8 cellular contexts compared by ENCODE assay signal in genomic region chr5:98929123-98929981, GRCh38. TPM values are rescaled to one million over a fixed set of nuclear protein-coding genes. Genes with fewer than 3 reads are reported as not detected.
DNase-seq lines count a peak whose midpoint lies in the region; ATAC-seq and TF ChIP-seq lines count a peak whose summit lies in the region.

No MANE protein-coding gene starts in this region.

- peak overlapping the region; percentile 85 for H3K4me2 ChIP-seq in MM.1S (ENCODE audit: low read depth, low read length)

- peak overlapping the region; percentile 96 for H3K4me3 Mint-ChIP-seq in activated naive CD4-positive, alpha-beta T cell treated with anti-CD3 and anti-CD28 coated beads, Interleukin-2, amount 10 ng/mL, durations not matched to agents 7 days and 5 days

- H3K79me2 ChIP-seq in MM.1S (ENCODE audit: low read length): peaks cover 53% of the 10 kb centered on the region

- H3K9me3 Mint-ChIP-seq in activated naive CD4-positive, alpha-beta T cell treated with anti-CD3 and anti-CD28 coated beads, Interleukin-2, amount 10 ng/mL, durations not matched to agents 7 days and 5 days: no peaks in the 10 kb centered on the region

- peak; percentile 43 for TF ChIP-seq EP300 in gastroesophageal sphincter (IDR thresholded peaks at IDR 0.05)

- peak; percentile 96 to 98 for TF ChIP-seq POLR2A in gastroesophageal sphincter (IDR thresholded peaks at IDR 0.05)

- H3K27ac ChIP-seq in MM.1S (ENCODE audit: low read length): peak overlapping the region; percentile 99
- H3K27ac ChIP-seq in gastroesophageal sphincter: peak overlapping the region; percentile 98 to 100 (median 99)
- peak overlapping the region; percentile 99 for H3K27ac ChIP-seq in neutrophil
- H3K27ac ChIP-seq in substantia nigra (ENCODE audit: low read depth, low read length, poor library complexity, severe bottlenecking): peak overlapping the region; percentile 99

- peak overlapping the region; percentile 94 for H2AFZ ChIP-seq in MM.1S (ENCODE audit: low read length)

- TF ChIP-seq CTCF in MM.1S (IDR thresholded peaks at IDR 0.05; ENCODE audit: low read length) (no peak), gastroesophageal sphincter (IDR thresholded peaks at IDR 0.05) (no peak), neutrophil (IDR thresholded peaks at IDR 0.05) (no peak)

- H3K9ac ChIP-seq in MM.1S (ENCODE audit: low read length): peak overlapping the region; percentile 99

- CTCF ChIA-PET in activated naive CD4-positive, alpha-beta T cell treated with anti-CD3 and anti-CD28 coated beads, Interleukin-2, amount 10 ng/mL, durations not matched to agents 7 days and 5 days (lab: Charles Lee): interaction anchor here (0.7 to 1.2 kb wide), 3 partner anchors 40 to 103 kb away, joined by 3 read pairs; no protein-coding TSS in a partner anchor

- H3K36me3 ChIP-seq in HAP-1 (replicated peaks): peaks cover 16% of the 10 kb centered on the region
- H3K36me3 ChIP-seq in MM.1S (replicated peaks; ENCODE audit: insufficient read depth, low read length): peaks cover 8% of the 10 kb centered on the region; the same call in 1 of the 2 replicates
- peaks cover 0 to 14% of the 10 kb centered on the region in 2 donors for H3K36me3 ChIP-seq in gastroesophageal sphincter
- peaks cover 21% of the 10 kb centered on the region for H3K36me3 ChIP-seq in neutrophil

- WGBS in gastroesophageal sphincter (ENCODE audit: low coverage in 1 of 2), 2 donors: 0% methylated on average over 2 to 21 of the region's 71 CpGs

- in situ Hi-C loops in HAP-1 (cut with MboI; ENCODE audit: low sequenced_read_pairs): no loop called here
- in situ Hi-C loops in SK-MEL-5 (cut with HindIII; ENCODE audit: low pct_unique_long_range_greater_than_20kb, low sequenced_read_pairs): no loop called here

- DNase-seq in GDM1 (lab: John Stamatoyannopoulos, UW) (peak; percentile 72), HAP-1 (ENCODE audit: low spot score in 2 of 2) (peak; percentile 93), MM.1S (peak; percentile 89), SK-MEL-5 (ENCODE audit: low read depth, low spot score) (peak; percentile 98), substantia nigra (lab: John Stamatoyannopoulos, UW) (peak; percentile 62 to 99 (median 85))
- DNase-seq in activated naive CD4-positive, alpha-beta T cell treated with anti-CD3 and anti-CD28 coated beads, Interleukin-2, amount 10 ng/mL, durations not matched to agents 7 days and 5 days: peak; percentile 95

- peaks cover 3% of the 10 kb centered on the region for H4K20me1 ChIP-seq in MM.1S (ENCODE audit: insufficient read depth, low read length)

- H3K36me3 Mint-ChIP-seq in activated naive CD4-positive, alpha-beta T cell treated with anti-CD3 and anti-CD28 coated beads, Interleukin-2, amount 10 ng/mL, durations not matched to agents 7 days and 5 days: peaks cover 44% of the 10 kb centered on the region

- H3K27me3 Mint-ChIP-seq in activated naive CD4-positive, alpha-beta T cell treated with anti-CD3 and anti-CD28 coated beads, Interleukin-2, amount 10 ng/mL, durations not matched to agents 7 days and 5 days: peaks cover 8% of the 10 kb centered on the region

- H3K9me3 ChIP-seq in HAP-1 (no peaks in the 10 kb centered on the region), MM.1S (replicated peaks; ENCODE audit: insufficient read depth, low read length) (no peaks in the 10 kb centered on the region), gastroesophageal sphincter (no peaks in the 10 kb centered on the region), neutrophil (no peaks in the 10 kb centered on the region)

- H3K27me3 ChIP-seq in HAP-1 (ENCODE audit: low read depth): no peaks in the 10 kb centered on the region
- no peaks in the 10 kb centered on the region for H3K27me3 ChIP-seq in MM.1S (replicated peaks; ENCODE audit: insufficient read depth, low read length)
- H3K27me3 ChIP-seq in gastroesophageal sphincter: no peaks in the 10 kb centered on the region
- H3K27me3 ChIP-seq in neutrophil: no peaks in the 10 kb centered on the region

- peaks cover 47% of the 10 kb centered on the region for H3K4me1 ChIP-seq in HAP-1
- peaks cover 10% of the 10 kb centered on the region; the same call in 1 of the 2 replicates for H3K4me1 ChIP-seq in MM.1S (ENCODE audit: low read length)
- peaks cover 2 to 77% (median 5%) of the 10 kb centered on the region in 3 donors for H3K4me1 ChIP-seq in gastroesophageal sphincter
- H3K4me1 ChIP-seq in neutrophil (ENCODE audit: control insufficient read depth in 1 of 2, insufficient read depth in 1 of 2, low read depth in 1 of 2, low read length in 1 of 2): peaks cover 52 to 57% of the 10 kb centered on the region in 2 experiments

- H3K4me3 ChIP-seq in HAP-1 (peak overlapping the region; percentile 94), MM.1S (ENCODE audit: low read length) (peak overlapping the region; percentile 97), gastroesophageal sphincter (peak overlapping the region; percentile 75 to 86), neutrophil (ENCODE audit: low read depth in 1 of 2, low read length in 1 of 2) (peak overlapping the region; percentile 66 to 81)

- ATAC-seq in gastroesophageal sphincter: peak; percentile 88

- peak overlapping the region; percentile 100 for H3K27ac Mint-ChIP-seq in activated naive CD4-positive, alpha-beta T cell treated with anti-CD3 and anti-CD28 coated beads, Interleukin-2, amount 10 ng/mL, durations not matched to agents 7 days and 5 days

- peaks cover 27% of the 10 kb centered on the region for H3F3A ChIP-seq in MM.1S (ENCODE audit: insufficient read depth, low read length)

- H3K4me1 Mint-ChIP-seq in activated naive CD4-positive, alpha-beta T cell treated with anti-CD3 and anti-CD28 coated beads, Interleukin-2, amount 10 ng/mL, durations not matched to agents 7 days and 5 days: peaks cover 61% of the 10 kb centered on the region

- H3K9me2 ChIP-seq in MM.1S (replicated peaks; ENCODE audit: insufficient read depth, low read length): no peaks in the 10 kb centered on the region

RNA-seq across cellular contexts. Expression of gene CHD1, which starts 0.5 kb away (rescaled TPM):
- 107 and 111 TPM in 2 replicates for total RNA-seq in SK-MEL-5 (2014; rRNA removed; shearing (Covaris generic))
- polyA plus RNA-seq in SK-MEL-5 (2015; cell fraction: cytosol; rRNA removed): 37.3 and 49.6 TPM in 2 replicates
- polyA plus RNA-seq in SK-MEL-5 (2015; cell fraction: nucleus; rRNA removed): 223 and 239 TPM in 2 replicates
- 10 to 100 TPM; 22.7 to 58.1 (median 48.2) TPM for total RNA-seq in gastroesophageal sphincter

Comparison
In these comparisons a context has a peak if more than half of its experiments do, and no peak if none do; other contexts are left out.
1. Peak in every context shown above with its lines: DNase-seq, ATAC-seq, H3K4me3 ChIP-seq and H3K27ac ChIP-seq.